ENCODE assay signal across 8 cellular contexts in genomic region chr16:30902070-30902972, GRCh38. TPM values are rescaled to one million over a fixed set of nuclear protein-coding genes. Genes with fewer than 3 reads are reported as not detected.
DNase-seq lines count a peak whose midpoint lies in the region; ATAC-seq and TF ChIP-seq lines count a peak whose summit lies in the region.

No MANE protein-coding gene starts in this region.

- TF ChIP-seq CTCF in CD4-positive, alpha-beta T cell (IDR thresholded peaks at IDR 0.05): no peak
- no peak for TF ChIP-seq CTCF in smooth muscle cell (IDR thresholded peaks at IDR 0.05; ENCODE audit: borderline replicate concordance, insufficient read depth, poor library complexity, severe bottlenecking)

- H3K36me3 ChIP-seq in smooth muscle cell (ENCODE audit: low read depth): no peaks in the 10 kb centered on the region

- peaks cover 2% of the 10 kb centered on the region for H3F3A ChIP-seq in smooth muscle cell (ENCODE audit: low read depth)

- whole genome bisulfite sequencing in smooth muscle cell (ENCODE audit: low lambda C conversion rate): 15% methylated on average over 79 of the region's 93 CpGs

- H2AFZ ChIP-seq in smooth muscle cell (ENCODE audit: low read depth): peak overlapping the region; percentile 97

- peaks cover 2% of the 10 kb centered on the region for H3K79me2 ChIP-seq in smooth muscle cell (ENCODE audit: low read depth)

- POLR2A ChIA-PET in CD4-positive, alpha-beta T cell (lab: Charles Lee): interaction anchor here (0.6 to 4.5 kb wide), 25 partner anchors 11 to 606 kb away, joined by 3 to 93 read pairs (median 5); partner anchors contain the start of genes ARMC5, BCL7C, FBRS and FUS

- in situ Hi-C loops in KBM-7 (cut with MboI; ENCODE audit: low pct_unique_long_range_greater_than_20kb, low sequenced_read_pairs): no loop called here

- H3K9me3 Mint-ChIP-seq in CD4-positive, alpha-beta T cell: peaks cover 3% of the 10 kb centered on the region

- peak overlapping the region; percentile 66 for H3K9ac ChIP-seq in smooth muscle cell (ENCODE audit: low read depth)

- H3K4me2 ChIP-seq in smooth muscle cell: peak overlapping the region; percentile 88

- intact Hi-C loops in CD4-positive, alpha-beta T cell (cut with DNase I, micrococcal nuclease): loop anchor here (1.0 to 5.0 kb wide), 4 partner anchors 18 to 58 kb away; no protein-coding TSS in a partner anchor

- H4K20me1 ChIP-seq in smooth muscle cell (ENCODE audit: low read depth): no peaks in the 10 kb centered on the region

- peak overlapping the region; percentile 87 for H3K27ac Mint-ChIP-seq in CD4-positive, alpha-beta T cell

- peak overlapping the region; percentile 67 for H3K4me3 ChIP-seq in smooth muscle cell

- CTCF ChIA-PET in CD4-positive, alpha-beta T cell (lab: Charles Lee): interaction anchor here (0.6 to 3.4 kb wide), 18 partner anchors 9 to 240 kb away, joined by 3 to 75 read pairs (median 4); no protein-coding TSS in a partner anchor

- H3K27me3 ChIP-seq in CD4-positive, alpha-beta T cell (ENCODE audit: control insufficient read depth, insufficient read depth, low read length): no peaks in the 10 kb centered on the region
- H3K27me3 ChIP-seq in smooth muscle cell (ENCODE audit: low read depth): no peaks in the 10 kb centered on the region

- H3K4me1 ChIP-seq in smooth muscle cell (ENCODE audit: low read depth): peaks cover under 1% of the 10 kb centered on the region

- H3K27ac ChIP-seq in CD4-positive, alpha-beta T cell (ENCODE audit: low read depth, low read length): peak overlapping the region; percentile 81
- H3K27ac ChIP-seq in smooth muscle cell (ENCODE audit: low read depth): peak overlapping the region; percentile 68

- no peaks in the 10 kb centered on the region for H3K27me3 Mint-ChIP-seq in CD4-positive, alpha-beta T cell

- no peaks in the 10 kb centered on the region for H3K36me3 Mint-ChIP-seq in CD4-positive, alpha-beta T cell (ENCODE audit: low read depth)

- ATAC-seq in CD4-positive, alpha-beta T cell (ENCODE audit: poor library complexity): peak; percentile 85
- peak; percentile 79 for ATAC-seq in GM19025 (IDR thresholded peaks at IDR 0.05; ENCODE audit: low read depth, unreplicated experiment)
- no peak for ATAC-seq in HG03378 (IDR thresholded peaks at IDR 0.05; ENCODE audit: unreplicated experiment)

- peaks cover 32% of the 10 kb centered on the region for H3K4me1 Mint-ChIP-seq in CD4-positive, alpha-beta T cell (ENCODE audit: low read depth)

- DNase-seq in CD4-positive, alpha-beta T cell: peak in 8 of 10 experiments; percentile 25 to 67 (median 49)
- peak; percentile 71 for DNase-seq in KBM-7
- DNase-seq in UCSD-AML1 (lab: John Stamatoyannopoulos, UW; ENCODE audit: unreplicated experiment): peak; percentile 78
- peak; percentile 57 for DNase-seq in central memory CD4-positive, alpha-beta T cell
- DNase-seq in islet precursor cell: peak; percentile 82
- DNase-seq in smooth muscle cell (lab: John Stamatoyannopoulos, UW; ENCODE audit: unreplicated experiment): peak; percentile 41

- H3K4me3 Mint-ChIP-seq in CD4-positive, alpha-beta T cell: peak overlapping the region; percentile 97

- no peaks in the 10 kb centered on the region for H3K9me3 ChIP-seq in CD4-positive, alpha-beta T cell (ENCODE audit: control insufficient read depth, low read length)
- H3K9me3 ChIP-seq in smooth muscle cell (replicated peaks; ENCODE audit: low read depth): no peaks in the 10 kb centered on the region

RNA-seq across cellular contexts. Expression of gene CTF1, which starts 5.9 kb away (rescaled TPM):
- total RNA-seq in CD4-positive, alpha-beta T cell: under 1 TPM in 1 of 2 experiments, not detected in 1; 0.20 TPM
- 0.76 and 1.7 TPM in 2 replicates for total RNA-seq in smooth muscle cell
- 8.1 and 8.2 TPM in 2 replicates for polyA plus RNA-seq in smooth muscle cell

RNA-seq across cellular contexts. Expression of gene BCL7C, which starts 8.4 kb away (rescaled TPM):
- 10 to 100 TPM; 17.8 to 19.1 TPM for total RNA-seq in CD4-positive, alpha-beta T cell
- total RNA-seq in smooth muscle cell: 27.8 and 34.2 TPM in 2 replicates
- polyA plus RNA-seq in smooth muscle cell: 68.1 and 76.1 TPM in 2 replicates

RNA-seq across cellular contexts. Expression of gene FBXL19, which starts 21.1 kb away (rescaled TPM):
- total RNA-seq in CD4-positive, alpha-beta T cell: 1 to 10 TPM; 7.5 to 8.9 TPM
- 4.5 and 8.5 TPM in 2 replicates for total RNA-seq in smooth muscle cell
- 1.3 and 1.6 TPM in 2 replicates for polyA plus RNA-seq in smooth muscle cell

RNA-seq across cellular contexts. Expression of gene ORAI3, which starts 46.5 kb away (rescaled TPM):
- total RNA-seq in CD4-positive, alpha-beta T cell: 1 to 10 TPM; 3.0 to 4.5 TPM
- total RNA-seq in smooth muscle cell: 33.7 and 34.9 TPM in 2 replicates
- 39.4 and 44.0 TPM in 2 replicates for polyA plus RNA-seq in smooth muscle cell

RNA-seq across cellular contexts. Expression of gene SETD1A, which starts 55.2 kb away (rescaled TPM):
- 10 to 100 TPM; 40.1 to 41.2 TPM for total RNA-seq in CD4-positive, alpha-beta T cell
- total RNA-seq in smooth muscle cell: 1.9 and 2.9 TPM in 2 replicates
- polyA plus RNA-seq in smooth muscle cell: 1.2 and 3.3 TPM in 2 replicates
